In the genomic region with DNA sequence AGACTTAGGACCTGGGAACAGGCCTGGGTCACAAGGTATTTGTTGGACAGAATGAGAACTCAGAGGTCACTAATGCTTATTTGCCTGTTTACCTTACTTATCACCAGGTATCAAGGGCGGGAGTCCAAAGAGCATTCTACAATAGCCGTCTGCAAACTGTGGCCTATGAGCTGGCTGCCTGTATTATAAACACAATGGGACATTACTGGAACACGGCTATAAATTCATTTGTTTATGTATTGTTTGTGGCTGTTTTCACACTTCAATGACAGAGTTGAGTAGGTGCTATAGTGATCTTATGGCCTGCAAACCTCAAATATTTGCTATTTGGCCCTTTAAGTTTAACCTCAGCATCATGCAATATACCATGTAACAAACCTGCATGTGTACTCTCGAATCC, we compare ENCODE assay signal across 17 cellular contexts.
DNase-seq lines count a peak whose midpoint lies in the region; ATAC-seq and TF ChIP-seq lines count a peak whose summit lies in the region.
"Had no signal": no experiment of that assay in that cellular context is flagged by ENCODE, and none has a peak within 500 bp of the region (broad histone marks: within the 10 kb centered on the region; RNA-seq: fewer than 3 reads in every experiment).

No MANE protein-coding gene starts in this region.

- ATAC-seq in HG03175 (IDR thresholded peaks at IDR 0.05; ENCODE audit: unreplicated experiment) (no peak), upper lobe of right lung (no peak)
- ATAC-seq: Panc1, Right ventricle myocardium inferior had no signal

- H2AFZ ChIP-seq in hepatocyte = no peak overlapping the region

- H3K4me1 ChIP-seq in hepatocyte (ENCODE audit: insufficient read depth) = peaks cover 29% of the 10 kb centered on the region
- no peaks in the 10 kb centered on the region for H3K4me1 ChIP-seq in upper lobe of right lung

- H3K4me1 Mint-ChIP-seq in progenitor cell of endocrine pancreas (ENCODE audit: low read depth) = peaks cover 36% of the 10 kb centered on the region
- H3K4me1 Mint-ChIP-seq: IgD-negative memory B cell had no signal

- no peaks in the 10 kb centered on the region for H3K36me3 Mint-ChIP-seq in progenitor cell of endocrine pancreas (ENCODE audit: insufficient read depth)
- H3K36me3 Mint-ChIP-seq: IgD-negative memory B cell had no signal

- TF ChIP-seq CTCF in hepatocyte (IDR thresholded peaks at IDR 0.05; ENCODE audit: poor library complexity) (no peak), progenitor cell of endocrine pancreas (IDR thresholded peaks at IDR 0.05; ENCODE audit: unreplicated experiment) (no peak), upper lobe of right lung (IDR thresholded peaks at IDR 0.05) (no peak)

- peak; percentile 62 for DNase-seq in COLO668 (lab: John Stamatoyannopoulos, UW; ENCODE audit: unreplicated experiment)
- peak; percentile 10 for DNase-seq in HuH-7.5 (ENCODE audit: low spot score)
- peak; percentile 71 for DNase-seq in hepatocyte (ENCODE audit: low spot score)
- no peak for DNase-seq in progenitor cell of endocrine pancreas (ENCODE audit: low spot score, unreplicated experiment)
- no peak for DNase-seq in activated CD4-positive, alpha-beta T cell treated with anti-CD3 and anti-CD28 coated beads, Interleukin-2, amount 50 U/mL, for 4 hours
- DNase-seq in activated CD4-positive, CD25-positive, alpha-beta regulatory T cell (lab: John Stamatoyannopoulos, UW) = no peak
- DNase-seq in upper lobe of right lung = no peak
- DNase-seq: EL, Kasumi-1, NCI-H1105 treated with DMSO at 0.1 percent for 48 hours, NCI-H187, NCI-H446 had no signal

- peak overlapping the region; percentile 36 for H3K27ac ChIP-seq in hepatocyte
- H3K27ac ChIP-seq in upper lobe of right lung = no peak overlapping the region
- H3K27ac ChIP-seq: C4-2B had no signal

- H3K79me2 ChIP-seq in hepatocyte = no peaks in the 10 kb centered on the region

- H3K9me2 ChIP-seq in hepatocyte (replicated peaks; ENCODE audit: insufficient read depth) = no peaks in the 10 kb centered on the region

- no peaks in the 10 kb centered on the region for H4K20me1 ChIP-seq in hepatocyte (ENCODE audit: insufficient read depth, poor library complexity, severe bottlenecking)

- peaks cover 18% of the 10 kb centered on the region for H3K27me3 Mint-ChIP-seq in progenitor cell of endocrine pancreas

- H3K4me3 Mint-ChIP-seq in progenitor cell of endocrine pancreas (ENCODE audit: low read depth) = no peak overlapping the region
- H3K4me3 Mint-ChIP-seq: IgD-negative memory B cell had no signal

- H3K27me3 ChIP-seq in hepatocyte (no peaks in the 10 kb centered on the region), upper lobe of right lung (no peaks in the 10 kb centered on the region)

- H3K4me3 ChIP-seq in hepatocyte (no peak overlapping the region), upper lobe of right lung (no peak overlapping the region)

- H3K4me2 ChIP-seq in hepatocyte = peak overlapping the region; percentile 25

- H3K9me3 ChIP-seq in hepatocyte (ENCODE audit: low read depth) (no peaks in the 10 kb centered on the region), upper lobe of right lung (no peaks in the 10 kb centered on the region)

- peak overlapping the region; percentile 56 for H3K27ac Mint-ChIP-seq in progenitor cell of endocrine pancreas
- H3K27ac Mint-ChIP-seq: IgD-negative memory B cell had no signal

- intact Hi-C loops in upper lobe of right lung (cut with DNase I) = no loop called here

- H3K9me3 Mint-ChIP-seq in progenitor cell of endocrine pancreas (ENCODE audit: low read depth) = peaks cover 7% of the 10 kb centered on the region

- H3K36me3 ChIP-seq in hepatocyte (replicated peaks; ENCODE audit: insufficient read depth, low read depth) (no peaks in the 10 kb centered on the region), upper lobe of right lung (no peaks in the 10 kb centered on the region)

- whole genome bisulfite sequencing in hepatocyte (ENCODE audit: low lambda C conversion rate, missing lambda C conversion rate) = 37% methylated on average over 4 of the region's 4 CpGs

Comparison
In these comparisons a context has a peak if more than half of its experiments do, and no peak if none do; other contexts are left out.
1. DNase-seq: peak in COLO668 (single experiment), HuH-7.5 (single experiment) and hepatocyte (single experiment); none in progenitor cell of endocrine pancreas (single experiment), activated CD4-positive, alpha-beta T cell treated with anti-CD3 and anti-CD28 coated beads, Interleukin-2, amount 50 U/mL, for 4 hours (0 of 2), activated CD4-positive, CD25-positive, alpha-beta regulatory T cell (0 of 4) and upper lobe of right lung (single experiment).